Comparison of ENCODE assay signal across 14 cellular contexts in the genomic region with DNA sequence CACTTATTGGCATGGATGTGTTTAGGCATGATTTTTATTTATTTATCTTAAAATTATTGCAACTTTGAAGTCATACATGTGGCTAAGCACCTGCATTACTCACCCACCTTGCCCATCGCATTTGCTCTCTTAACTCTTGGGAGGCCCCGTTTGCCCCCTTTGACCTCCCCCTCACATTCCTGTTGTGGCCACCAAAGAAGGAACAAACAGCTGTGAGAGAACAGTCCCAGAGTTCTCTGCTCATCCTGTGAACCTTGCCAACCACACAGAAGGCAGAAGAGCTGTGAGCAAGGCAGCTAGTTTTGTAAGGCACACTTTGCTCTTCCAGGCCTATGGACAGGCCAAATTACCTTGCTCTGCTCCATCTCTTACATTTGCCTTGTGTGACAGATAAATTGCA. TPM values are rescaled to one million over a fixed set of nuclear protein-coding genes. Genes with fewer than 3 reads are reported as not detected.
"Had no signal": no experiment of that assay in that cellular context is flagged by ENCODE, and none has a peak within 500 bp of the region (broad histone marks: within the 10 kb centered on the region; RNA-seq: fewer than 3 reads in every experiment).

No MANE protein-coding gene starts in this region.

- H3K27ac ChIP-seq: gastroesophageal sphincter, heart right ventricle, right atrium auricular region, upper lobe of left lung had no signal

- ATAC-seq: gastroesophageal sphincter; stimulated activated naive CD8-positive, alpha-beta T cell treated with anti-CD3 and anti-CD28 coated beads, Interleukin-15, amount 100 ng/mL, for 72 hours had no signal

- H3K4me3 Mint-ChIP-seq: activated T-helper 1 cell treated with anti-CD3 and anti-CD28 coated beads, Interleukin-12 subunit alpha, Interleukin-12 subunit beta, Interleukin-2, Interleukin-4 antibody, amounts not matched to agents 30 ng/mL and 10 ng/mL and 1 ng/mL, durations not matched to agents 14 hours and 24 hours and 36 hours; nephron; stimulated activated naive CD8-positive, alpha-beta T cell treated with anti-CD3 and anti-CD28 coated beads, Interleukin-15, amount 100 ng/mL, for 72 hours had no signal

- H3K27ac Mint-ChIP-seq: activated T-helper 1 cell treated with anti-CD3 and anti-CD28 coated beads, Interleukin-12 subunit alpha, Interleukin-12 subunit beta, Interleukin-2, Interleukin-4 antibody, amounts not matched to agents 30 ng/mL and 10 ng/mL and 1 ng/mL, durations not matched to agents 14 hours and 24 hours and 36 hours had no signal

- H3K4me3 ChIP-seq: gastroesophageal sphincter, heart right ventricle, right atrium auricular region, smooth muscle cell, upper lobe of left lung had no signal

- H3K27me3 ChIP-seq: gastroesophageal sphincter, heart right ventricle, right atrium auricular region, upper lobe of left lung had no signal

- H3K4me1 Mint-ChIP-seq: nephron had no signal

- H3K36me3 ChIP-seq: gastroesophageal sphincter, heart right ventricle, right atrium auricular region, upper lobe of left lung had no signal

- H3K9me3 ChIP-seq: gastroesophageal sphincter, upper lobe of left lung had no signal

- DNase-seq: activated CD4-positive, CD25-positive, alpha-beta regulatory T cell treated with anti-CD3 and anti-CD28 coated beads, Interleukin-2, amount 50 U/mL, for 72 hours; activated naive CD4-positive, alpha-beta T cell; erythroblast; heart right ventricle; nucleus accumbens; stimulated activated naive CD8-positive, alpha-beta T cell treated with anti-CD3 and anti-CD28 coated beads, Interleukin-15, amount 100 ng/mL, for 72 hours; T-helper 1 cell; upper lobe of left lung had no signal

- H3K27me3 Mint-ChIP-seq: stimulated activated naive CD8-positive, alpha-beta T cell treated with anti-CD3 and anti-CD28 coated beads, Interleukin-15, amount 100 ng/mL, for 72 hours had no signal

- H3K4me1 ChIP-seq: right atrium auricular region had no signal

RNA-seq across cellular contexts. Expression of a gene that starts 23.6 kb away (rescaled TPM):
- total RNA-seq: astrocyte had no signal
- polyA plus RNA-seq: smooth muscle cell had no signal
